17 cellular contexts compared by ENCODE assay signal in the genomic region with DNA sequence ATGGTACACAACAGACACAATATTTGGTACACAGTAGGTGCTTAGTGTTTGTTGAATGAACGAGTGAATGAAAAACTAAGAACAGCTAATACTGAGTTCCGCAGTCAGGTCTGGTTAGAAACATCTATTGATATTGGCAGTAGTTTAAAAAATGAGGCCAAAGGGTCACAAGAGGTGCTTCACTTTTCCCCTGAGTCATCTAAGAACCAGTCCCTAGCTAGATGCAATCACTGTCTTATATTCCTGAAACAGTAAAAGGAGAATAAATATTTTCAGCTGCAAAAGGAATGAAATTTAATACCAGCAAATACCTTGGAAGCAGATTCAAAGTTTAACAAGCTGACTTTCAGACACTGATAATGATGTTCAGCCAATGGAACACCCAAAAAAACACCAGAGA.
"Had no signal": no experiment of that assay in that cellular context is flagged by ENCODE, and none has a peak within 500 bp of the region (broad histone marks: within the 10 kb centered on the region; RNA-seq: fewer than 3 reads in every experiment).

No MANE protein-coding gene starts in this region.

- H3K27ac ChIP-seq: ascending aorta, esophagus muscularis mucosa, pancreas, thoracic aorta, upper lobe of left lung, WERI-Rb-1 had no signal

- H3K27me3 Mint-ChIP-seq: stimulated activated memory B cell treated with anti-CD40 and anti-IgM and Interleukin-4, amounts not matched to agents 10 μg/mL and 1 μg/mL and 100 μg/mL, for 72 hours had no signal

- H3K9me3 Mint-ChIP-seq: activated T-cell treated with anti-CD3 and anti-CD28 coated beads, Interleukin-2, amount 50 U/mL, for 72 hours; natural killer cell; stimulated activated memory B cell treated with anti-CD40 and anti-IgM and Interleukin-4, amounts not matched to agents 10 μg/mL and 1 μg/mL and 100 μg/mL, for 72 hours had no signal

- H3K27me3 ChIP-seq: ascending aorta, esophagus muscularis mucosa, pancreas, upper lobe of left lung had no signal

- H3K4me1 ChIP-seq: ascending aorta, esophagus muscularis mucosa, pancreas, upper lobe of left lung had no signal

- ATAC-seq: activated T-cell treated with anti-CD3 and anti-CD28 coated beads, Interleukin-2, amount 50 U/mL, for 72 hours; natural killer cell; pancreas; sciatic nerve; stimulated activated memory B cell treated with anti-CD40 and anti-IgM and Interleukin-4, amounts not matched to agents 10 μg/mL and 1 μg/mL and 100 μg/mL, for 72 hours had no signal

- DNase-seq: activated CD4-positive, alpha-beta T cell treated with anti-CD3 and anti-CD28 coated beads for 1 hour; activated effector memory CD4-positive, alpha-beta T cell treated with anti-CD3 and anti-CD28 coated beads, Interleukin-2, amount 50 U/mL, for 16 hours; activated naive CD4-positive, alpha-beta T cell treated with anti-CD3 and anti-CD28 coated beads, Interleukin-2, amount 50 U/mL, for 16 hours; activated T-cell treated with anti-CD3 and anti-CD28 coated beads, Interleukin-2, amount 50 U/mL, for 72 hours; dermis blood vessel endothelial cell; effector memory CD4-positive, alpha-beta T cell; head of caudate nucleus; natural killer cell; pancreas; stimulated activated CD4-positive, alpha-beta T cell treated with anti-CD3 and anti-CD28 coated beads, Interleukin-4, amount 100 ng/mL, for 4 hours; upper lobe of left lung; WERI-Rb-1 had no signal

- H3K27ac Mint-ChIP-seq: activated T-cell treated with anti-CD3 and anti-CD28 coated beads, Interleukin-2, amount 50 U/mL, for 72 hours; natural killer cell; stimulated activated memory B cell treated with anti-CD40 and anti-IgM and Interleukin-4, amounts not matched to agents 10 μg/mL and 1 μg/mL and 100 μg/mL, for 72 hours had no signal

- H3K36me3 Mint-ChIP-seq: natural killer cell had no signal

- H3K4me3 ChIP-seq: ascending aorta, esophagus muscularis mucosa, pancreas, thoracic aorta, upper lobe of left lung had no signal

- H3K4me1 Mint-ChIP-seq: natural killer cell; stimulated activated memory B cell treated with anti-CD40 and anti-IgM and Interleukin-4, amounts not matched to agents 10 μg/mL and 1 μg/mL and 100 μg/mL, for 72 hours had no signal

- H3K9me3 ChIP-seq: ascending aorta, esophagus muscularis mucosa, pancreas, thoracic aorta, upper lobe of left lung had no signal

- H3K4me3 Mint-ChIP-seq: activated T-cell treated with anti-CD3 and anti-CD28 coated beads, Interleukin-2, amount 50 U/mL, for 72 hours; natural killer cell; stimulated activated memory B cell treated with anti-CD40 and anti-IgM and Interleukin-4, amounts not matched to agents 10 μg/mL and 1 μg/mL and 100 μg/mL, for 72 hours had no signal
